Comparison of ENCODE assay signal across 8 cellular contexts in the genomic region with DNA sequence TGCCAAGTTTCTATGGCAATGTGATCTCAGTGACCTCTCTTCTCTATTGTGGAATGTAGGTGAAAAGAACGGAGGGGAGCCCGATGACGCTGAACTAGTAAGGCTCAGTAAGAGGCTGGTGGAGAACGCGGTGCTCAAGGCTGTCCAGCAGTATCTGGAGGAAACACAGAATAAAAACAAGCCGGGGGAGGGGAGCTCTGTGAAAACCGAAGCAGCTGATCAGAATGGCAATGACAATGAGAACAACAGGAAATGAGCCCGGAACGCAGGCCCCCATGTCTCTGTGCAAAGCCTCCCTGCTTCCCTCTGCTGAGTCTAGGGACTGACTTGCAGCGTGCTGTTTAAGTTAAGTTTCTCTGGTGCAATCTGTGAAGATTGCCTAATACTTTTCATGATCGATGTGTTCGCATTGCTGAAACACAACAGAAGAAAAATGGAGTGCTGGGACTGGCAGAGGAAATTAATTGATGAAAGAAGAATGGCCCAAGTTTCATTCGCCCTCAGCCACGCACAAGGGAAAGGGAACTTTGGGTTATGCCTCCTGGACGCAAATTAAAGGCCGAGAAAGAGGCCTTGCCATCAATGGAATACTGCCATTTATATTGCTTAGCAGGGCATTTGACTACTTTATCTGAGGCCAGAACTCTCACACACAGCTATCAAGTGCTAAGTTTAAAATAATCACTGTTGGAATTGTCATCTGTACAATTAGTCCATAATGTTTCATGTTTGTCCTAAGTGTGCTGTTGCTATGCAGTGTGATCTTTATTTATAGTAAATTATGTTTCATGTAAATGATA.
DNase-seq lines count a peak whose midpoint lies in the region; ATAC-seq lines count a peak whose summit lies in the region.

No MANE protein-coding gene starts in this region.

- peaks cover 16% of the 10 kb centered on the region for H3K36me3 Mint-ChIP-seq in activated naive CD4-positive, alpha-beta T cell treated with anti-CD3 and anti-CD28 coated beads, Interleukin-2, amount 50 U/mL, for 24 hours

- H3K9me3 ChIP-seq in ES-I3 (ENCODE audit: control insufficient read depth, insufficient read depth, low read length), result no peaks in the 10 kb centered on the region

- ATAC-seq in left colon (peak; percentile 34), HG02798 (IDR thresholded peaks at IDR 0.05; ENCODE audit: poor library complexity, unreplicated experiment) (no peak), GM21381 (IDR thresholded peaks at IDR 0.05; ENCODE audit: unreplicated experiment) (no peak)

- H3K27me3 Mint-ChIP-seq in activated naive CD4-positive, alpha-beta T cell treated with anti-CD3 and anti-CD28 coated beads, Interleukin-2, amount 50 U/mL, for 24 hours, result no peaks in the 10 kb centered on the region

- H3K36me3 ChIP-seq in ES-I3 (ENCODE audit: insufficient read depth, low read length), result no peaks in the 10 kb centered on the region

- peaks cover 28% of the 10 kb centered on the region for H3K4me1 ChIP-seq in ES-I3 (ENCODE audit: insufficient read depth, low read length)

- H3K9ac ChIP-seq in ES-I3 (ENCODE audit: low read depth, low read length), result peak overlapping the region; percentile 19

- intact Hi-C loops in left colon (cut with DNase I, micrococcal nuclease), result no loop called here

- peaks cover 82% of the 10 kb centered on the region for H3K4me1 Mint-ChIP-seq in activated naive CD4-positive, alpha-beta T cell treated with anti-CD3 and anti-CD28 coated beads, Interleukin-2, amount 50 U/mL, for 24 hours

- peaks cover 9% of the 10 kb centered on the region for H3K9me3 Mint-ChIP-seq in activated naive CD4-positive, alpha-beta T cell treated with anti-CD3 and anti-CD28 coated beads, Interleukin-2, amount 50 U/mL, for 24 hours

- peak overlapping the region; percentile 98 for H3K27ac Mint-ChIP-seq in activated naive CD4-positive, alpha-beta T cell treated with anti-CD3 and anti-CD28 coated beads, Interleukin-2, amount 50 U/mL, for 24 hours

- DNase-seq in SIG-M5 treated with dmso at 0.1 percent for 504 hours (lab: John Stamatoyannopoulos, UW; ENCODE audit: unreplicated experiment), result peak; percentile 90
- peak in 1 of 2 donors; percentile 36 for DNase-seq in left colon
- DNase-seq in stimulated activated CD8-positive, alpha-beta memory T cell treated with anti-CD3 and anti-CD28 coated beads, Interleukin-12 subunit alpha, Interleukin-12 subunit beta, amount 100 ng/mL, for 1 hour (ENCODE audit: low read depth), result peak; percentile 45
- no peak for DNase-seq in SK-N-DZ (ENCODE audit: low spot score)

- peak overlapping the region; percentile 85 for H3K4me3 Mint-ChIP-seq in activated naive CD4-positive, alpha-beta T cell treated with anti-CD3 and anti-CD28 coated beads, Interleukin-2, amount 50 U/mL, for 24 hours
